Comparison of ENCODE assay signal across 22 cellular contexts in genomic region chr17:77873518-77874302, GRCh38.
A peak's percentile ranks its signal among the peaks of the same experiment; 100 is the strongest.
DNase-seq lines count a peak whose midpoint lies in the region; ATAC-seq, FAIRE-seq and TF ChIP-seq lines count a peak whose summit lies in the region.
"Had no signal": no experiment of that assay in that cellular context is flagged by ENCODE, and none has a peak within 500 bp of the region (broad histone marks: within the 10 kb centered on the region; RNA-seq: fewer than 3 reads in every experiment).

No MANE protein-coding gene starts in this region.

- H3K79me2 ChIP-seq in H1 (ENCODE audit: control insufficient read depth in 1 of 2, insufficient read depth in 2 of 2, low read length in 2 of 2): no peaks in the 10 kb centered on the region

- peak overlapping the region; percentile 4 for H3K27ac Mint-ChIP-seq in activated naive CD8-positive, alpha-beta T cell treated with anti-CD3 and anti-CD28 coated beads, Interleukin-2, amount 10 ng/mL, durations not matched to agents 7 days and 5 days
- H3K27ac Mint-ChIP-seq in activated naive CD8-positive, alpha-beta T cell treated with anti-CD3 and anti-CD28 coated beads, Interleukin-2, amount 50 U/mL, for 24 hours: no peak overlapping the region

- peaks cover 15% of the 10 kb centered on the region for H3K36me3 Mint-ChIP-seq in activated naive CD8-positive, alpha-beta T cell treated with anti-CD3 and anti-CD28 coated beads, Interleukin-2, amount 10 ng/mL, durations not matched to agents 7 days and 5 days
- peaks cover 16% of the 10 kb centered on the region for H3K36me3 Mint-ChIP-seq in activated naive CD8-positive, alpha-beta T cell treated with anti-CD3 and anti-CD28 coated beads, Interleukin-2, amount 50 U/mL, for 24 hours (ENCODE audit: low read depth)

- no peak overlapping the region for H2AFZ ChIP-seq in H1 (ENCODE audit: low read length)

- H2BK20ac ChIP-seq in H1 (ENCODE audit: low read length): no peak overlapping the region

- DNase-seq in activated naive CD8-positive, alpha-beta T cell treated with anti-CD3 and anti-CD28 coated beads, Interleukin-2, amount 10 ng/mL, durations not matched to agents 7 days and 5 days: no peak
- no peak for DNase-seq in activated naive CD8-positive, alpha-beta T cell treated with anti-CD3 and anti-CD28 coated beads, Interleukin-2, amount 50 U/mL, for 24 hours
- DNase-seq in NCI-H1105 treated with DMSO at 0.1 percent for 48 hours (lab: John Stamatoyannopoulos, UW) (peak; percentile 47), H1 (ENCODE audit: low read depth in 1 of 2, low spot score in 2 of 2) (no peak), spleen (peak; percentile 61), globus pallidus (ENCODE audit: low spot score) (no peak), cortex of kidney (lab: John Stamatoyannopoulos, UW) (no peak)
- DNase-seq: activated naive CD4-positive, alpha-beta T cell treated with Interleukin-2 at 50 U/mL for 16 hours; activated T-cell treated with anti-CD3 and anti-CD28 coated beads, Interleukin-2, amount 50 U/mL, for 1 hour; DMS 273 treated with DMSO at 0.1 percent for 48 hours; foreskin keratinocyte; GOT3; islet precursor cell; NCI-H1417 treated with DMSO at 0.1 percent for 48 hours; stimulated activated CD8-positive, alpha-beta memory T cell treated with anti-CD3 and anti-CD28 coated beads, Interleukin-4, amount 100 ng/mL, for 48 hours; SW 1271 had no signal

- H3K79me1 ChIP-seq in H1 (ENCODE audit: low read depth, low read length): no peaks in the 10 kb centered on the region

- H4K5ac ChIP-seq in H1 (ENCODE audit: insufficient read length, low read depth, low read length): no peak overlapping the region

- intact Hi-C loops in spleen (cut with DNase I; ENCODE audit: low total_unique reads): no loop called here

- peaks cover 2% of the 10 kb centered on the region for H3K27me3 Mint-ChIP-seq in activated naive CD8-positive, alpha-beta T cell treated with anti-CD3 and anti-CD28 coated beads, Interleukin-2, amount 10 ng/mL, durations not matched to agents 7 days and 5 days
- H3K27me3 Mint-ChIP-seq in activated naive CD8-positive, alpha-beta T cell treated with anti-CD3 and anti-CD28 coated beads, Interleukin-2, amount 50 U/mL, for 24 hours: peaks cover 2% of the 10 kb centered on the region

- no peak overlapping the region for H2BK15ac ChIP-seq in H1 (ENCODE audit: low read length)

- peaks cover 32% of the 10 kb centered on the region for H3K4me1 Mint-ChIP-seq in activated naive CD8-positive, alpha-beta T cell treated with anti-CD3 and anti-CD28 coated beads, Interleukin-2, amount 10 ng/mL, durations not matched to agents 7 days and 5 days
- H3K4me1 Mint-ChIP-seq in activated naive CD8-positive, alpha-beta T cell treated with anti-CD3 and anti-CD28 coated beads, Interleukin-2, amount 50 U/mL, for 24 hours: peaks cover 59% of the 10 kb centered on the region

- H3K4me3 ChIP-seq in H1 (ENCODE audit: extremely low read depth in 1 of 4, insufficient read depth in 2 of 4, low read depth in 3 of 4, low read length in 4 of 4): no peak overlapping the region
- H3K4me3 ChIP-seq in spleen: no peak overlapping the region
- H3K4me3 ChIP-seq: pancreas had no signal

- TF ChIP-seq POLR2A in H1 (IDR thresholded peaks at IDR 0.05; ENCODE audit: control extremely low read depth in 1 of 2, low read depth in 2 of 2, low read length in 2 of 2) (no peak), spleen (IDR thresholded peaks at IDR 0.05) (no peak)

- no peak overlapping the region; the same call in 1 of the 2 replicates for H2AK5ac ChIP-seq in H1 (ENCODE audit: low read depth, low read length)

- WGBS in H1 (ENCODE audit: extremely low coverage in 1 of 2, insufficient coverage in 1 of 2, insufficient read length in 1 of 2, insufficient replicate concordance in 2 of 2, low coverage in 1 of 2, low lambda C conversion rate in 2 of 2, missing lambda C conversion rate in 1 of 2), 2 experiments: 84% methylated on average over 14 of the region's 14 CpGs; no CpG with 5 or more reads in 1 of the 2 experiments
- WGBS in spleen, 5 donors: 81 to 84% (median 83%) methylated on average over 14 of the region's 14 CpGs

- TF ChIP-seq EP300 in H1 (IDR thresholded peaks at IDR 0.05; ENCODE audit: borderline replicate concordance in 1 of 2, low read depth in 2 of 2, low read length in 2 of 2): no peak

- TF ChIP-seq CTCF in H1 (IDR thresholded peaks at IDR 0.05; ENCODE audit: control extremely low read depth in 1 of 3, insufficient read depth in 1 of 3, low read depth in 1 of 3, low read length in 3 of 3) (no peak), spleen (IDR thresholded peaks at IDR 0.05 in 8 of 11, conservative IDR thresholded peaks at IDR 0.05 in 3 of 11) (no peak)

- no peak overlapping the region for H2BK5ac ChIP-seq in H1 (ENCODE audit: low read depth, low read length)

- POLR2A ChIA-PET in activated naive CD8-positive, alpha-beta T cell treated with anti-CD3 and anti-CD28 coated beads, Interleukin-2, amount 10 ng/mL, durations not matched to agents 7 days and 5 days (lab: Charles Lee): interaction anchor here (1.9 to 2.0 kb wide), 2 partner anchors 8 to 85 kb away, joined by 6 read pairs; partner anchors contain the start of gene TNRC6C
- POLR2A ChIA-PET in H1 (lab: Charles Lee; ENCODE audit: partially characterized antibody): no interaction called here

- no peak overlapping the region for H4K8ac ChIP-seq in H1 (ENCODE audit: extremely low read depth, insufficient read depth, low read length)

- no peak for FAIRE-seq in H1 (lab: Jason Lieb, UNC)
- FAIRE-seq: G401.6, pancreas had no signal

- ATAC-seq in activated naive CD8-positive, alpha-beta T cell treated with anti-CD3 and anti-CD28 coated beads, Interleukin-2, amount 10 ng/mL, durations not matched to agents 7 days and 5 days (ENCODE audit: low read depth): no peak
- no peak for ATAC-seq in activated naive CD8-positive, alpha-beta T cell treated with anti-CD3 and anti-CD28 coated beads, Interleukin-2, amount 50 U/mL, for 24 hours
- no peak for ATAC-seq in HG03097 (IDR thresholded peaks at IDR 0.05; ENCODE audit: low FRiP score, unreplicated experiment)
- ATAC-seq: activated CD4-positive, CD25-positive, alpha-beta regulatory T cell treated with anti-CD3 and anti-CD28 coated beads, Interleukin-2, amount 50 U/mL, for 24 hours; foreskin keratinocyte; pancreas; right cardiac atrium had no signal

- H3K18ac ChIP-seq in H1 (ENCODE audit: extremely low read depth, low read length): no peak overlapping the region

- H3K9me3 ChIP-seq in H1 (ENCODE audit: insufficient read depth in 2 of 2, low read depth in 1 of 2, low read length in 1 of 2) (peaks cover 8 to 10% of the 10 kb centered on the region in 2 experiments; a peak in 2 of 4 replicates), spleen (peaks cover 0 to 18% (median 11%) of the 10 kb centered on the region in 8 donors)
- H3K9me3 ChIP-seq: pancreas had no signal

- CTCF ChIA-PET in H1 (lab: Charles Lee; ENCODE audit: partially characterized antibody): interaction anchor here (0.6 kb wide), 3 partner anchors 150 to 315 kb away, joined by 3 read pairs; no protein-coding TSS in a partner anchor

- peaks cover 0 to 4% of the 10 kb centered on the region in 2 experiments for H4K20me1 ChIP-seq in H1 (replicated peaks in 1 of 2; ENCODE audit: control insufficient read depth in 1 of 2, insufficient read depth in 2 of 2, low read length in 2 of 2)

- H2BK12ac ChIP-seq in H1 (ENCODE audit: low read depth, low read length): 0 out of 2 replicates have a peak overlapping the region, but pooled peaks have one; percentile 41

- H3K4me2 ChIP-seq in H1 (ENCODE audit: insufficient read depth in 1 of 2, low read depth in 2 of 2, low read length in 2 of 2): no peak overlapping the region

- H3K36me3 ChIP-seq in H1 (ENCODE audit: control insufficient read depth in 2 of 4, insufficient read depth in 4 of 4, low read length in 3 of 4): no peaks in the 10 kb centered on the region
- no peaks in the 10 kb centered on the region for H3K36me3 ChIP-seq in spleen
- H3K36me3 ChIP-seq: pancreas had no signal

- no peak overlapping the region for H3K9ac ChIP-seq in H1 (replicated peaks in 1 of 4; ENCODE audit: extremely low read depth in 1 of 4, low read depth in 3 of 4, low read length in 3 of 4)

- H3K27me3 ChIP-seq in H1 (replicated peaks in 1 of 4; ENCODE audit: control insufficient read depth in 3 of 4, extremely low read depth in 1 of 4, insufficient read depth in 3 of 4, low read length in 3 of 4): no peaks in the 10 kb centered on the region; a peak in 1 of 7 replicates
- H3K27me3 ChIP-seq in spleen (replicated peaks in 1 of 7): no peaks in the 10 kb centered on the region
- H3K27me3 ChIP-seq: foreskin keratinocyte had no signal

- H3K9me3 Mint-ChIP-seq in activated naive CD8-positive, alpha-beta T cell treated with anti-CD3 and anti-CD28 coated beads, Interleukin-2, amount 10 ng/mL, durations not matched to agents 7 days and 5 days: peaks cover 18% of the 10 kb centered on the region
- H3K9me3 Mint-ChIP-seq in activated naive CD8-positive, alpha-beta T cell treated with anti-CD3 and anti-CD28 coated beads, Interleukin-2, amount 50 U/mL, for 24 hours: peaks cover 13% of the 10 kb centered on the region

- no peak overlapping the region for H3K27ac ChIP-seq in H1 (ENCODE audit: low read depth, low read length)
- H3K27ac ChIP-seq in spleen: no peak overlapping the region
- H3K27ac ChIP-seq: foreskin keratinocyte, HL-60, pancreas had no signal

- H2BK120ac ChIP-seq in H1 (replicated peaks; ENCODE audit: low read depth, low read length): no peak overlapping the region

- H3K14ac ChIP-seq in H1 (ENCODE audit: insufficient read length): no peak overlapping the region

- no peak overlapping the region for H3K56ac ChIP-seq in H1 (replicated peaks; ENCODE audit: insufficient read length, low read depth, low read length)

- H4K91ac ChIP-seq in H1 (replicated peaks; ENCODE audit: insufficient read length, low read length): no peak overlapping the region

- TF ChIP-seq RAD21 in H1 (IDR thresholded peaks at IDR 0.05 in 1 of 2, conservative IDR thresholded peaks at IDR 0.05 in 1 of 2; ENCODE audit: low read depth in 2 of 2, low read length in 2 of 2): no peak

- H3K4me1 ChIP-seq in H1 (replicated peaks in 1 of 4; ENCODE audit: control insufficient read depth in 3 of 4, insufficient read depth in 4 of 4, low read length in 3 of 4): peaks cover 0 to 4% (median 2%) of the 10 kb centered on the region in 4 experiments; a peak in 5 of 7 replicates
- peaks cover 8 to 100% (median 47%) of the 10 kb centered on the region in 6 donors for H3K4me1 ChIP-seq in spleen
- H3K4me1 ChIP-seq: foreskin keratinocyte, pancreas had no signal

- H3K4me3 Mint-ChIP-seq in activated naive CD8-positive, alpha-beta T cell treated with anti-CD3 and anti-CD28 coated beads, Interleukin-2, amount 10 ng/mL, durations not matched to agents 7 days and 5 days: no peak overlapping the region
- no peak overlapping the region for H3K4me3 Mint-ChIP-seq in activated naive CD8-positive, alpha-beta T cell treated with anti-CD3 and anti-CD28 coated beads, Interleukin-2, amount 50 U/mL, for 24 hours

- peaks cover 5% of the 10 kb centered on the region; the same call in 1 of the 2 replicates for H3K23me2 ChIP-seq in H1 (ENCODE audit: low read depth, low read length)

- no peak overlapping the region for H3K4ac ChIP-seq in H1 (replicated peaks; ENCODE audit: insufficient read length, low read depth, low read length)

- no peak overlapping the region for H3K23ac ChIP-seq in H1 (ENCODE audit: insufficient read length)

TF ChIP-seq in H1, 55 proteins besides CTCF, POLR2A, EP300 and RAD21 (continues in another document):
- TF ChIP-seq SP2 (IDR thresholded peaks at IDR 0.05; ENCODE audit: low read length): no peak
- TF ChIP-seq TBP (IDR thresholded peaks at IDR 0.05; ENCODE audit: low read depth, low read length): no peak

Comparison
In these comparisons a context has a peak if more than half of its experiments do, and no peak if none do; other contexts are left out.
1. DNase-seq: peak in NCI-H1105 treated with DMSO at 0.1 percent for 48 hours (single experiment) and spleen (single experiment); none in activated naive CD8-positive, alpha-beta T cell treated with anti-CD3 and anti-CD28 coated beads, Interleukin-2, amount 10 ng/mL, durations not matched to agents 7 days and 5 days (single experiment), activated naive CD8-positive, alpha-beta T cell treated with anti-CD3 and anti-CD28 coated beads, Interleukin-2, amount 50 U/mL, for 24 hours (single experiment), H1 (0 of 2), globus pallidus (single experiment) and cortex of kidney (single experiment).